ENCODE assay signal across 9 cellular contexts in the genomic region with DNA sequence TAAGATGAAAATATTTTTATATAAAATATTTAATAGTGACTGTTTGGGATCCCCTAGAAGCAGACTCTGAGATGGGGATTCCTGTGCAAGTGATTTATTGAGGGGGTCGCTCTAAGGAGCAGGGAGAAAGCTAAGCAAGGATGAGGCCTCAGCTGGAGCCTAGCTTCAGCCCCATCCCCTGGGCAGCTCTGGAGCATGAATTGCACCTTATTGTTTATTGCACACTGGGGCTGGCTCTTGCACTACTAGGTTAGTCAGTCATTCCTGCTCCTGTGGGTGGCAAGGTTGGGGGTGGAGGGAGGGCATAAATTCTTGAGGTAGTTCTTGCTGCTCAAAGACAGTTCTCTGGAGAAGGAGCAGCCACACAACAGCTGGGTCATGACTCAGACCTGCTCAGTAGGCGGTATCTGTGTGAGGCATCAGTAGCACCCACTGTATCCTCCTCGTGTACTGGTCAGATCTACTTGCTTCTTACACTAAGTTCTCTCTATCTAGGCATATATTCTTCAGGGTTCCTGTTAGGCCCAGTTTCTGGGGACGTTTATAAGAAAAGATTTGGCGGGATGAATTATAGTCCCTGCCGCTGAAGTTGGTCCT.
A peak's percentile ranks its signal among the peaks of the same experiment; 100 is the strongest.
DNase-seq lines count a peak whose midpoint lies in the region; ATAC-seq and TF ChIP-seq lines count a peak whose summit lies in the region.
"Had no signal": no experiment of that assay in that cellular context is flagged by ENCODE, and none has a peak within 500 bp of the region (broad histone marks: within the 10 kb centered on the region; RNA-seq: fewer than 3 reads in every experiment).

No MANE protein-coding gene starts in this region.

- no peak for TF ChIP-seq CTCF in GM12865 (IDR thresholded peaks at IDR 0.05; ENCODE audit: insufficient read depth, low read depth, low read length, missing control alignments)
- no peak for TF ChIP-seq CTCF in fibroblast of pulmonary artery (IDR thresholded peaks at IDR 0.05; ENCODE audit: low read length, missing control alignments)

- DNase-seq in GM12865 (ENCODE audit: low read depth), result peak; percentile 35
- DNase-seq in activated CD4-positive, alpha-beta T cell treated with anti-CD3 and anti-CD28 coated beads, Interleukin-2, amount 50 U/mL, for 24 hours (ENCODE audit: low read depth in 1 of 2, low spot score in 1 of 2), result peak; percentile 42 to 78
- peak; percentile 81 for DNase-seq in fibroblast of pulmonary artery (ENCODE audit: low read depth)
- DNase-seq in stimulated activated CD8-positive, alpha-beta memory T cell treated with anti-CD3 and anti-CD28 coated beads, Interleukin-4, amount 100 ng/mL, for 24 hours (ENCODE audit: low read depth), result peak; percentile 63
- no peak for DNase-seq in inferior parietal cortex (ENCODE audit: extremely low spot score)
- DNase-seq in NCI-H526 (lab: John Stamatoyannopoulos, UW), result no peak
- DNase-seq: heart left ventricle had no signal

- H3K4me3 ChIP-seq in GM12865 (ENCODE audit: low read depth, low read length), result no peak overlapping the region
- no peak overlapping the region for H3K4me3 ChIP-seq in fibroblast of pulmonary artery (replicated peaks; ENCODE audit: low read depth, low read length)
- H3K4me3 ChIP-seq: heart left ventricle had no signal

- ATAC-seq in HG03469 (IDR thresholded peaks at IDR 0.05; ENCODE audit: unreplicated experiment) (peak; percentile 71), HG02870 (IDR thresholded peaks at IDR 0.05; ENCODE audit: unreplicated experiment) (no peak)

Comparison
In these comparisons a context has a peak if more than half of its experiments do, and no peak if none do; other contexts are left out.
1. DNase-seq: peak in GM12865 (single experiment), activated CD4-positive, alpha-beta T cell treated with anti-CD3 and anti-CD28 coated beads, Interleukin-2, amount 50 U/mL, for 24 hours (2 of 2), fibroblast of pulmonary artery (single experiment) and stimulated activated CD8-positive, alpha-beta memory T cell treated with anti-CD3 and anti-CD28 coated beads, Interleukin-4, amount 100 ng/mL, for 24 hours (single experiment); none in inferior parietal cortex (single experiment) and NCI-H526 (0 of 2).